In genomic region chr11:5596611-5597201, GRCh38 we compare ENCODE assay signal across 1 cellular context.
TF ChIP-seq lines count a peak whose summit lies in the region.

A gene with protein sequence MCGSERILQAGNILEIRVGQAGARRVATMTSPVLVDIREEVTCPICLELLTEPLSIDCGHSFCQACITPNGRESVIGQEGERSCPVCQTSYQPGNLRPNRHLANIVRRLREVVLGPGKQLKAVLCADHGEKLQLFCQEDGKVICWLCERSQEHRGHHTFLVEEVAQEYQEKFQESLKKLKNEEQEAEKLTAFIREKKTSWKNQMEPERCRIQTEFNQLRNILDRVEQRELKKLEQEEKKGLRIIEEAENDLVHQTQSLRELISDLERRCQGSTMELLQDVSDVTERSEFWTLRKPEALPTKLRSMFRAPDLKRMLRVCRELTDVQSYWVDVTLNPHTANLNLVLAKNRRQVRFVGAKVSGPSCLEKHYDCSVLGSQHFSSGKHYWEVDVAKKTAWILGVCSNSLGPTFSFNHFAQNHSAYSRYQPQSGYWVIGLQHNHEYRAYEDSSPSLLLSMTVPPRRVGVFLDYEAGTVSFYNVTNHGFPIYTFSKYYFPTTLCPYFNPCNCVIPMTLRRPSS (plus strand): TSS chr11:5596637. CDS start chr11:5596898, 261 bp downstream.

TF ChIP-seq in H1, 55 proteins besides CTCF, POLR2A, EP300 and RAD21 (continued from another document):
- TF ChIP-seq MAX (IDR thresholded peaks at IDR 0.05) (no peak), BCL11A (IDR thresholded peaks at IDR 0.05; ENCODE audit: low read depth in 2 of 2, low read length in 2 of 2) (no peak), TAF1 (IDR thresholded peaks at IDR 0.05; ENCODE audit: low read depth, low read length) (no peak), SAP30 (IDR thresholded peaks at IDR 0.05; ENCODE audit: insufficient read depth, insufficient replicate concordance, low read length) (peak; percentile 76), NANOG (IDR thresholded peaks at IDR 0.05; ENCODE audit: insufficient read depth, low read depth, low read length, poor library complexity, severe bottlenecking) (peak; percentile 16), GABPA (IDR thresholded peaks at IDR 0.05; ENCODE audit: borderline replicate concordance, insufficient read depth, low read length) (no peak), FOSL1 (IDR thresholded peaks at IDR 0.05; ENCODE audit: insufficient read depth, low read depth, low read length) (no peak), EZH2 (IDR thresholded peaks at IDR 0.05; ENCODE audit: low read depth, low read length, severe bottlenecking) (no peak), SIX5 (IDR thresholded peaks at IDR 0.05; ENCODE audit: low read depth, low read length) (no peak), SUZ12 (IDR thresholded peaks at IDR 0.05; ENCODE audit: low read length) (no peak), ASH2L (IDR thresholded peaks at IDR 0.05; ENCODE audit: low read length) (peak; percentile 66), CBX5 (IDR thresholded peaks at IDR 0.05; ENCODE audit: low read depth, low read length) (no peak), RBBP5 (IDR thresholded peaks at IDR 0.05; ENCODE audit: borderline replicate concordance, low read depth, low read length) (0 out of 2 replicates have a peak, but pooled peaks have one; percentile 51), KDM1A (IDR thresholded peaks at IDR 0.05; ENCODE audit: borderline replicate concordance, low read length) (no peak), JUN (IDR thresholded peaks at IDR 0.05; ENCODE audit: low read depth, low read length) (no peak), RXRA (IDR thresholded peaks at IDR 0.05; ENCODE audit: insufficient read depth, low read depth, low read length) (no peak), MAFK (IDR thresholded peaks at IDR 0.05; ENCODE audit: low read depth, low read length) (no peak), ZNF274 (IDR thresholded peaks at IDR 0.05; ENCODE audit: borderline replicate concordance, extremely low read depth, low read length) (no peak), CBX8 (IDR thresholded peaks at IDR 0.05; ENCODE audit: borderline replicate concordance, low read depth, low read length) (no peak), KDM5A (IDR thresholded peaks at IDR 0.05; ENCODE audit: low read length) (no peak), POLR2AphosphoS5 (IDR thresholded peaks at IDR 0.05; ENCODE audit: low read depth, low read length) (no peak), TCF12 (IDR thresholded peaks at IDR 0.05; ENCODE audit: low read depth, low read length) (no peak), YY1 (IDR thresholded peaks at IDR 0.05; ENCODE audit: low read depth, low read length) (no peak), CEBPB (IDR thresholded peaks at IDR 0.05; ENCODE audit: low read depth, low read length) (no peak), TEAD4 (IDR thresholded peaks at IDR 0.05; ENCODE audit: low read depth, low read length) (no peak)
TF ChIP-seq in H1: peak in this region for 5.
